In the genomic region with DNA sequence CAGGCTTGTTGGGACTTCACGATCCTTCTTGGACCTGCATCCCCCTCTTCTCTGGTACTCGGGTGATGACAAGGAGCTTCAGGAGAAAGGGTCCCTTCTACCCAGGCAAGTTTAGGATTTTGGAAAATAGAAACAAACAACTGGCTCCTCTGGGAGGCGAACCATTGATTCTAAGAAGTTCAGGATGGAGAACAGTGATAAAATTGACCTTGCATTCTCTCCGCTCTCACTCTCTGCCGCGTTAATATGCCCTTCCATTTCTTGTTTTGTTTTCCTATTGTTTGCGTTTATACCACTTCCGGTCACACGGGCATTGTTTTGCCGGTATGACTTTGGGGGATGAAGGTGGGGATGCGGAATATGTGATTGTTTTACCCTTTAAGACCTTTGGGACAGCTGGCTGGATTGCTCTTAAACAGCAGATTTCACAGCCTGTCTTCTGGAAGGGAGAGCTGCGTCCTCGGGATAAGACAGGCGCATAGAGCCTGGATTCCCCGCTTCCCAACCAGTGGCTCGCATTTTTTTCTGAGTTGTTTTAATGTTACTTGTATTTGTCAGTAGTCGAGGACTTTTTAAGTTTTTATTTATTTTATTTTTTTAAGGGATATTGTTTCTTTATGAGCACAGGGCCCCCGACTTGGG, we compare ENCODE assay signal across 1 cellular context.
TF ChIP-seq lines count a peak whose summit lies in the region.

No MANE protein-coding gene starts in this region.

TF ChIP-seq in K562, 482 proteins besides CTCF, POLR2A, EP300 and RAD21 (continued from another document):
- TF ChIP-seq PHF8 (IDR thresholded peaks at IDR 0.05; ENCODE audit: borderline replicate concordance, low read length) (peak; percentile 18; the same call in 1 of the 2 replicates), SOX6 (IDR thresholded peaks at IDR 0.05) (peak; percentile 93), XRCC5 (IDR thresholded peaks at IDR 0.05; ENCODE audit: low read depth, low read length) (no peak), ZNF76 (CRISPR knock-in tag; IDR thresholded peaks at IDR 0.05; ENCODE audit: borderline replicate concordance) (no peak), RBM34 (IDR thresholded peaks at IDR 0.05; ENCODE audit: borderline replicate concordance, insufficient read depth, low read length) (no peak), JUND (IDR thresholded peaks at IDR 0.05; ENCODE audit: borderline replicate concordance, low read depth, low read length) (0 out of 2 replicates have a peak, but pooled peaks have one; percentile 2), JUND (tag; IDR thresholded peaks at IDR 0.05; ENCODE audit: borderline replicate concordance, low read depth, low read length) (no peak), ZNF280A (IDR thresholded peaks at IDR 0.05; ENCODE audit: low read depth, partially characterized antibody) (no peak), ZNF316 (IDR thresholded peaks at IDR 0.05) (no peak), FOXK1 (CRISPR knock-in tag; IDR thresholded peaks at IDR 0.05; ENCODE audit: borderline replicate concordance) (0 out of 2 replicates have a peak, but pooled peaks have one; percentile 35), SMARCC2 (IDR thresholded peaks at IDR 0.05; ENCODE audit: low read depth) (0 out of 2 replicates have a peak, but pooled peaks have one; percentile 33), HDAC1 (IDR thresholded peaks at IDR 0.05) (peak in 1 of 2 experiments; percentile 46; a peak in 1 of 4 replicates), SMARCA5 (IDR thresholded peaks at IDR 0.05) (0 out of 2 replicates have a peak, but pooled peaks have one; percentile 39), SETDB1 (IDR thresholded peaks at IDR 0.05; ENCODE audit: low read length) (no peak), NFRKB (IDR thresholded peaks at IDR 0.05; ENCODE audit: low read depth) (0 out of 2 replicates have a peak, but pooled peaks have one; percentile 15)
- TF ChIP-seq, protein P1, sequence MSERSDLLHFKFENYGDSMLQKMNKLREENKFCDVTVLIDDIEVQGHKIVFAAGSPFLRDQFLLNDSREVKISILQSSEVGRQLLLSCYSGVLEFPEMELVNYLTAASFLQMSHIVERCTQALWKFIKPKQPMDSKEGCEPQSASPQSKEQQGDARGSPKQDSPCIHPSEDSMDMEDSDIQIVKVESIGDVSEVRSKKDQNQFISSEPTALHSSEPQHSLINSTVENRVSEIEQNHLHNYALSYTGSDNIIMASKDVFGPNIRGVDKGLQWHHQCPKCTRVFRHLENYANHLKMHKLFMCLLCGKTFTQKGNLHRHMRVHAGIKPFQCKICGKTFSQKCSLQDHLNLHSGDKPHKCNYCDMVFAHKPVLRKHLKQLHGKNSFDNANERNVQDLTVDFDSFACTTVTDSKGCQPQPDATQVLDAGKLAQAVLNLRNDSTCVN (CRISPR knock-in tag; IDR thresholded peaks at IDR 0.05) = no peak
- TF ChIP-seq, protein P2, sequence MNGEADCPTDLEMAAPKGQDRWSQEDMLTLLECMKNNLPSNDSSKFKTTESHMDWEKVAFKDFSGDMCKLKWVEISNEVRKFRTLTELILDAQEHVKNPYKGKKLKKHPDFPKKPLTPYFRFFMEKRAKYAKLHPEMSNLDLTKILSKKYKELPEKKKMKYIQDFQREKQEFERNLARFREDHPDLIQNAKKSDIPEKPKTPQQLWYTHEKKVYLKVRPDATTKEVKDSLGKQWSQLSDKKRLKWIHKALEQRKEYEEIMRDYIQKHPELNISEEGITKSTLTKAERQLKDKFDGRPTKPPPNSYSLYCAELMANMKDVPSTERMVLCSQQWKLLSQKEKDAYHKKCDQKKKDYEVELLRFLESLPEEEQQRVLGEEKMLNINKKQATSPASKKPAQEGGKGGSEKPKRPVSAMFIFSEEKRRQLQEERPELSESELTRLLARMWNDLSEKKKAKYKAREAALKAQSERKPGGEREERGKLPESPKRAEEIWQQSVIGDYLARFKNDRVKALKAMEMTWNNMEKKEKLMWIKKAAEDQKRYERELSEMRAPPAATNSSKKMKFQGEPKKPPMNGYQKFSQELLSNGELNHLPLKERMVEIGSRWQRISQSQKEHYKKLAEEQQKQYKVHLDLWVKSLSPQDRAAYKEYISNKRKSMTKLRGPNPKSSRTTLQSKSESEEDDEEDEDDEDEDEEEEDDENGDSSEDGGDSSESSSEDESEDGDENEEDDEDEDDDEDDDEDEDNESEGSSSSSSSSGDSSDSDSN (IDR thresholded peaks at IDR 0.05; ENCODE audit: borderline replicate concordance in 1 of 2, low read depth in 2 of 2, low read length in 2 of 2) = no peak
